ENCODE assay signal across 16 cellular contexts in genomic region chr2:41413813-41414485, GRCh38.
"Had no signal": no experiment of that assay in that cellular context is flagged by ENCODE, and none has a peak within 500 bp of the region (broad histone marks: within the 10 kb centered on the region; RNA-seq: fewer than 3 reads in every experiment).

No MANE protein-coding gene starts in this region.

- H3K27ac ChIP-seq: coronary artery, pancreas, skin epidermis, stomach, thoracic aorta, transverse colon had no signal

- H3K36me3 ChIP-seq: heart left ventricle, pancreas, stomach, thoracic aorta, transverse colon had no signal

- DNase-seq: effector CD4-positive, alpha-beta T cell; hippocampal formation; left colon; naive B cell; occipital lobe; stimulated activated naive CD4-positive, alpha-beta T cell; stomach; substantia nigra; transverse colon had no signal

- H3K9me3 ChIP-seq: pancreas, stomach, thoracic aorta, transverse colon had no signal

- H3K27me3 ChIP-seq: heart left ventricle, stomach, transverse colon had no signal

- ATAC-seq: left colon, pancreas, sciatic nerve had no signal

- H3K4me1 ChIP-seq: pancreas, stomach, transverse colon had no signal

- H3K4me3 ChIP-seq: coronary artery, heart left ventricle, pancreas, skin epidermis, stomach, thoracic aorta, transverse colon had no signal

- FAIRE-seq: endothelial cell of umbilical vein, pancreas had no signal
